Comparison of ENCODE assay signal across 1 cellular context in genomic region chr20:5065489-5066383, GRCh38.
A peak's percentile ranks its signal among the peaks of the same experiment; 100 is the strongest.
TF ChIP-seq lines count a peak whose summit lies in the region.

No MANE protein-coding gene starts in this region.

TF ChIP-seq in A549, 52 proteins besides CTCF, POLR2A, EP300 and RAD21 (continued from another document):
- TF ChIP-seq REST (IDR thresholded peaks at IDR 0.05): no peak
- TF ChIP-seq EHMT2 (IDR thresholded peaks at IDR 0.05; ENCODE audit: low read depth): no peak
- no peak for TF ChIP-seq SREBF2 (IDR thresholded peaks at IDR 0.05)
- TF ChIP-seq, protein P1, sequence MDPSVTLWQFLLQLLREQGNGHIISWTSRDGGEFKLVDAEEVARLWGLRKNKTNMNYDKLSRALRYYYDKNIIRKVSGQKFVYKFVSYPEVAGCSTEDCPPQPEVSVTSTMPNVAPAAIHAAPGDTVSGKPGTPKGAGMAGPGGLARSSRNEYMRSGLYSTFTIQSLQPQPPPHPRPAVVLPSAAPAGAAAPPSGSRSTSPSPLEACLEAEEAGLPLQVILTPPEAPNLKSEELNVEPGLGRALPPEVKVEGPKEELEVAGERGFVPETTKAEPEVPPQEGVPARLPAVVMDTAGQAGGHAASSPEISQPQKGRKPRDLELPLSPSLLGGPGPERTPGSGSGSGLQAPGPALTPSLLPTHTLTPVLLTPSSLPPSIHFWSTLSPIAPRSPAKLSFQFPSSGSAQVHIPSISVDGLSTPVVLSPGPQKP (IDR thresholded peaks at IDR 0.05; ENCODE audit: low read depth, low read length): no peak
- TF ChIP-seq, protein P2, sequence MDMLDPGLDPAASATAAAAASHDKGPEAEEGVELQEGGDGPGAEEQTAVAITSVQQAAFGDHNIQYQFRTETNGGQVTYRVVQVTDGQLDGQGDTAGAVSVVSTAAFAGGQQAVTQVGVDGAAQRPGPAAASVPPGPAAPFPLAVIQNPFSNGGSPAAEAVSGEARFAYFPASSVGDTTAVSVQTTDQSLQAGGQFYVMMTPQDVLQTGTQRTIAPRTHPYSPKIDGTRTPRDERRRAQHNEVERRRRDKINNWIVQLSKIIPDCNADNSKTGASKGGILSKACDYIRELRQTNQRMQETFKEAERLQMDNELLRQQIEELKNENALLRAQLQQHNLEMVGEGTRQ (IDR thresholded peaks at IDR 0.05): peak; percentile 89
- TF ChIP-seq HOXA7 (CRISPR knock-in tag; IDR thresholded peaks at IDR 0.05): peak; percentile 78; the same call in 1 of the 2 replicates
- TF ChIP-seq NFE2L2 (conservative IDR thresholded peaks at IDR 0.05; ENCODE audit: low read length): peak; percentile 91
- TF ChIP-seq ZFP36 (IDR thresholded peaks at IDR 0.05; ENCODE audit: borderline replicate concordance, partially characterized antibody): no peak
- TF ChIP-seq ZC3H11A (IDR thresholded peaks at IDR 0.05): no peak
- no peak for TF ChIP-seq HDAC2 (IDR thresholded peaks at IDR 0.05)
- TF ChIP-seq NR3C1 (IDR thresholded peaks at IDR 0.05): no peak
- TF ChIP-seq FOXS1 (CRISPR knock-in tag; IDR thresholded peaks at IDR 0.05): peak; percentile 89
- no peak for TF ChIP-seq CEBPB (IDR thresholded peaks at IDR 0.05)
- TF ChIP-seq JUNB (IDR thresholded peaks at IDR 0.05): peak; percentile 63
- peak; percentile 98 for TF ChIP-seq HOXB13 (CRISPR knock-in tag; IDR thresholded peaks at IDR 0.05; ENCODE audit: low read depth)
- no peak for TF ChIP-seq BHLHE40 (IDR thresholded peaks at IDR 0.05; ENCODE audit: low read depth, low read length)
- no peak for TF ChIP-seq NPAS2 (CRISPR knock-in tag; IDR thresholded peaks at IDR 0.05; ENCODE audit: borderline replicate concordance)
- TF ChIP-seq PHF8 (IDR thresholded peaks at IDR 0.05; ENCODE audit: borderline replicate concordance, low read depth): no peak
- TF ChIP-seq RNF2 (IDR thresholded peaks at IDR 0.05; ENCODE audit: borderline replicate concordance, low read depth): no peak
- peak; percentile 45 to 87; a peak in 4 of 5 replicates for TF ChIP-seq JUN (IDR thresholded peaks at IDR 0.05)
- TF ChIP-seq FOSL2 (IDR thresholded peaks at IDR 0.05): peak; percentile 56; the same call in 1 of the 2 replicates
- peak; percentile 97 for TF ChIP-seq FOSL2 (CRISPR knock-in tag; IDR thresholded peaks at IDR 0.05)
- TF ChIP-seq CHD4 (IDR thresholded peaks at IDR 0.05; ENCODE audit: borderline replicate concordance): no peak
- no peak for TF ChIP-seq RCOR1 (IDR thresholded peaks at IDR 0.05; ENCODE audit: low read depth, low read length)
- no peak for TF ChIP-seq MAZ (IDR thresholded peaks at IDR 0.05; ENCODE audit: borderline replicate concordance, low read depth, low read length)
